1 cellular context compared by ENCODE assay signal in the genomic region with DNA sequence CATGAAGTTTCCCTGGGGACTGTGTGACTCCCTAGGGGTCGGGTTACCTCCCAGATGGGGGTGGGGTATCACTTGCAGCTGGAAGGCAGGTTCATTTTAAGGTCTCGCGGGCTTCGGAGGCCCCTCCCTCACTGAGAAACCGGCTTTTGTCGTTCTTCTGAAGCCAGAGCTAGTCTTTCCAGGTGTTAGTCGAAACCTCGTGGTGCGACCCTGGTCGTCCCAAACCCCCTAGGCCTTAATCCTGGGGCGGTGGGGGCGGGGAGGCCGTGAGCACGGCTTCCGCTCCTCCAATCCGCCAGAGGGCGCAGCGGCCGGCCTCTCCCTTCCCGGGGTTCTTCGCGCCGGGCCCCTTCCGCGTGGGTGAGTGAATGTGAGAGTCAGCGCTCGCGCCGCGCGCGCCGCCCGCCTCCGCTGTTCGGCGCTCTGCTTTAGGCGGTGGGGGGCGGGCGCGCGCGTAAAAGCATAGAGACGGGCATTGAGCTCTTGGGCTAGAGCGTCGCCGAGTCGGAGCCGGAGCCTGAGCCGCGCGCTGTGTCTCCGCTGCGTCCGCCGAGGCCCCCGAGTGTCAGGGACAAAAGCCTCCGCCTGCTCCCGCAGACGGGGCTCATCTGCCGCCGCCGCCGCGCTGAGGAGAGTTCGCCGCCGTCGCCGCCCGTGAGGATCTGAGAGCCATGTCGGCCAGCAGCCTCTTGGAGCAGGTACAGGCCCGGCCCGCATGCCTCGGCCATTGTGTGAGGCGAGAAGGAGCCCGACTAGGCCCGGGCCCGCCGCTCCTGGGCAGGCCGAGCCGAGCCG.
TF ChIP-seq lines count a peak whose summit lies in the region.

A gene (plus strand): TSS at position 491 of the 795 bp plus-strand sequence. CDS start 181 bp downstream, at position 672.

TF ChIP-seq in HEK293, 187 proteins besides CTCF, POLR2A, EP300 and RAD21 (continued from another document and continues in another):
- TF ChIP-seq, protein P1, sequence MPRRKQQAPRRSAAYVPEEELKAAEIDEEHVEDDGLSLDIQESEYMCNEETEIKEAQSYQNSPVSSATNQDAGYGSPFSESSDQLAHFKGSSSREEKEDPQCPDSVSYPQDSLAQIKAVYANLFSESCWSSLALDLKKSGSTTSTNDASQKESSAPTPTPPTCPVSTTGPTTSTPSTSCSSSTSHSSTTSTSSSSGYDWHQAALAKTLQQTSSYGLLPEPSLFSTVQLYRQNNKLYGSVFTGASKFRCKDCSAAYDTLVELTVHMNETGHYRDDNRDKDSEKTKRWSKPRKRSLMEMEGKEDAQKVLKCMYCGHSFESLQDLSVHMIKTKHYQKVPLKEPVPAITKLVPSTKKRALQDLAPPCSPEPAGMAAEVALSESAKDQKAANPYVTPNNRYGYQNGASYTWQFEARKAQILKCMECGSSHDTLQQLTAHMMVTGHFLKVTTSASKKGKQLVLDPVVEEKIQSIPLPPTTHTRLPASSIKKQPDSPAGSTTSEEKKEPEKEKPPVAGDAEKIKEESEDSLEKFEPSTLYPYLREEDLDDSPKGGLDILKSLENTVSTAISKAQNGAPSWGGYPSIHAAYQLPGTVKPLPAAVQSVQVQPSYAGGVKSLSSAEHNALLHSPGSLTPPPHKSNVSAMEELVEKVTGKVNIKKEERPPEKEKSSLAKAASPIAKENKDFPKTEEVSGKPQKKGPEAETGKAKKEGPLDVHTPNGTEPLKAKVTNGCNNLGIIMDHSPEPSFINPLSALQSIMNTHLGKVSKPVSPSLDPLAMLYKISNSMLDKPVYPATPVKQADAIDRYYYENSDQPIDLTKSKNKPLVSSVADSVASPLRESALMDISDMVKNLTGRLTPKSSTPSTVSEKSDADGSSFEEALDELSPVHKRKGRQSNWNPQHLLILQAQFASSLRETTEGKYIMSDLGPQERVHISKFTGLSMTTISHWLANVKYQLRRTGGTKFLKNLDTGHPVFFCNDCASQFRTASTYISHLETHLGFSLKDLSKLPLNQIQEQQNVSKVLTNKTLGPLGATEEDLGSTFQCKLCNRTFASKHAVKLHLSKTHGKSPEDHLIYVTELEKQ (tag by site-specific recombination; IDR thresholded peaks at IDR 0.05; ENCODE audit: borderline replicate concordance), result peak; percentile 44; the same call in 1 of the 2 replicates
- TF ChIP-seq, protein P2, sequence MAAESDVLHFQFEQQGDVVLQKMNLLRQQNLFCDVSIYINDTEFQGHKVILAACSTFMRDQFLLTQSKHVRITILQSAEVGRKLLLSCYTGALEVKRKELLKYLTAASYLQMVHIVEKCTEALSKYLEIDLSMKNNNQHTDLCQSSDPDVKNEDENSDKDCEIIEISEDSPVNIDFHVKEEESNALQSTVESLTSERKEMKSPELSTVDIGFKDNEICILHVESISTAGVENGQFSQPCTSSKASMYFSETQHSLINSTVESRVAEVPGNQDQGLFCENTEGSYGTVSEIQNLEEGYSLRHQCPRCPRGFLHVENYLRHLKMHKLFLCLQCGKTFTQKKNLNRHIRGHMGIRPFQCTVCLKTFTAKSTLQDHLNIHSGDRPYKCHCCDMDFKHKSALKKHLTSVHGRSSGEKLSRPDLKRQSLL (tag by site-specific recombination; IDR thresholded peaks at IDR 0.05), result peak; percentile 100
- TF ChIP-seq WT1 (tag by site-specific recombination; IDR thresholded peaks at IDR 0.05) (peak; percentile 98), SALL2 (tag by site-specific recombination; IDR thresholded peaks at IDR 0.05; ENCODE audit: borderline replicate concordance) (no peak), ZNF768 (tag by site-specific recombination; IDR thresholded peaks at IDR 0.05) (0 out of 2 replicates have a peak, but pooled peaks have one; percentile 14), ZNF610 (tag by site-specific recombination; IDR thresholded peaks at IDR 0.05; ENCODE audit: borderline replicate concordance) (peak; percentile 84), ZNF544 (tag by site-specific recombination; IDR thresholded peaks at IDR 0.05) (no peak), OVOL3 (tag by site-specific recombination; IDR thresholded peaks at IDR 0.05) (peak; percentile 47), OSR2 (tag by site-specific recombination; IDR thresholded peaks at IDR 0.05) (0 out of 2 replicates have a peak, but pooled peaks have one; percentile 16), ZBTB8A (tag by site-specific recombination; IDR thresholded peaks at IDR 0.05) (peak; percentile 70), HOXD13 (CRISPR knock-in tag; IDR thresholded peaks at IDR 0.05; ENCODE audit: borderline replicate concordance) (no peak), ZNF423 (tag by site-specific recombination; IDR thresholded peaks at IDR 0.05) (peak; percentile 99), ZNF629 (tag by site-specific recombination; IDR thresholded peaks at IDR 0.05) (peak; percentile 88), ZNF660 (tag by site-specific recombination; IDR thresholded peaks at IDR 0.05) (peak; percentile 96), SCRT1 (tag by site-specific recombination; IDR thresholded peaks at IDR 0.05; ENCODE audit: borderline replicate concordance) (no peak), MZF1 (tag by site-specific recombination; IDR thresholded peaks at IDR 0.05; ENCODE audit: borderline replicate concordance) (0 out of 2 replicates have a peak, but pooled peaks have one; percentile 18), TRIM28 (IDR thresholded peaks at IDR 0.05; ENCODE audit: borderline replicate concordance, low read length) (no peak), ZEB2 (tag by site-specific recombination; IDR thresholded peaks at IDR 0.05) (peak; percentile 99), IKZF3 (tag by site-specific recombination; IDR thresholded peaks at IDR 0.05) (peak; percentile 92), MEIS1 (CRISPR knock-in tag; IDR thresholded peaks at IDR 0.05; ENCODE audit: borderline replicate concordance) (no peak), ZNF549 (tag by site-specific recombination; IDR thresholded peaks at IDR 0.05) (no peak), BCL11A (tag by site-specific recombination; IDR thresholded peaks at IDR 0.05; ENCODE audit: low read depth) (peak; percentile 58), ZNF707 (tag by site-specific recombination; IDR thresholded peaks at IDR 0.05) (no peak), ZNF292 (tag by site-specific recombination; IDR thresholded peaks at IDR 0.05; ENCODE audit: borderline replicate concordance, low read depth) (no peak), ZNF501 (tag by site-specific recombination; IDR thresholded peaks at IDR 0.05) (peak; percentile 94), ZNF654 (tag by site-specific recombination; IDR thresholded peaks at IDR 0.05; ENCODE audit: low read depth) (no peak), ZNF416 (tag by site-specific recombination; IDR thresholded peaks at IDR 0.05) (no peak), ZSCAN16 (tag by site-specific recombination; IDR thresholded peaks at IDR 0.05) (0 out of 2 replicates have a peak, but pooled peaks have one; percentile 69), ZNF335 (tag by site-specific recombination; conservative IDR thresholded peaks at IDR 0.05) (peak; percentile 67), FEZF1 (tag by site-specific recombination; IDR thresholded peaks at IDR 0.05) (peak; percentile 39), HOXA7 (CRISPR knock-in tag; IDR thresholded peaks at IDR 0.05; ENCODE audit: borderline replicate concordance) (no peak; the same call in none of the 2 replicates), ZNF274 (IDR thresholded peaks at IDR 0.05; ENCODE audit: low read length) (no peak), ZNF274 (tag by site-specific recombination; IDR thresholded peaks at IDR 0.05; ENCODE audit: borderline replicate concordance) (no peak), HOXC10 (CRISPR knock-in tag; IDR thresholded peaks at IDR 0.05) (no peak), ZFP69B (tag by site-specific recombination; IDR thresholded peaks at IDR 0.05) (peak; percentile 81; the same call in 1 of the 2 replicates), ZNF571 (tag by site-specific recombination; IDR thresholded peaks at IDR 0.05) (no peak), KLF9 (tag by site-specific recombination; IDR thresholded peaks at IDR 0.05; ENCODE audit: low read depth) (peak; percentile 82)
- TF ChIP-seq, protein P3, sequence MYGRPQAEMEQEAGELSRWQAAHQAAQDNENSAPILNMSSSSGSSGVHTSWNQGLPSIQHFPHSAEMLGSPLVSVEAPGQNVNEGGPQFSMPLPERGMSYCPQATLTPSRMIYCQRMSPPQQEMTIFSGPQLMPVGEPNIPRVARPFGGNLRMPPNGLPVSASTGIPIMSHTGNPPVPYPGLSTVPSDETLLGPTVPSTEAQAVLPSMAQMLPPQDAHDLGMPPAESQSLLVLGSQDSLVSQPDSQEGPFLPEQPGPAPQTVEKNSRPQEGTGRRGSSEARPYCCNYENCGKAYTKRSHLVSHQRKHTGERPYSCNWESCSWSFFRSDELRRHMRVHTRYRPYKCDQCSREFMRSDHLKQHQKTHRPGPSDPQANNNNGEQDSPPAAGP (tag by site-specific recombination; IDR thresholded peaks at IDR 0.05), result peak; percentile 93
- TF ChIP-seq, protein P4, sequence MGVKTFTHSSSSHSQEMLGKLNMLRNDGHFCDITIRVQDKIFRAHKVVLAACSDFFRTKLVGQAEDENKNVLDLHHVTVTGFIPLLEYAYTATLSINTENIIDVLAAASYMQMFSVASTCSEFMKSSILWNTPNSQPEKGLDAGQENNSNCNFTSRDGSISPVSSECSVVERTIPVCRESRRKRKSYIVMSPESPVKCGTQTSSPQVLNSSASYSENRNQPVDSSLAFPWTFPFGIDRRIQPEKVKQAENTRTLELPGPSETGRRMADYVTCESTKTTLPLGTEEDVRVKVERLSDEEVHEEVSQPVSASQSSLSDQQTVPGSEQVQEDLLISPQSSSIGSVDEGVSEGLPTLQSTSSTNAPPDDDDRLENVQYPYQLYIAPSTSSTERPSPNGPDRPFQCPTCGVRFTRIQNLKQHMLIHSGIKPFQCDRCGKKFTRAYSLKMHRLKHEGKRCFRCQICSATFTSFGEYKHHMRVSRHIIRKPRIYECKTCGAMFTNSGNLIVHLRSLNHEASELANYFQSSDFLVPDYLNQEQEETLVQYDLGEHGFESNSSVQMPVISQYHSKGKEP (tag by site-specific recombination; IDR thresholded peaks at IDR 0.05), result peak; percentile 60; the same call in 1 of the 2 replicates
- TF ChIP-seq, protein P5, sequence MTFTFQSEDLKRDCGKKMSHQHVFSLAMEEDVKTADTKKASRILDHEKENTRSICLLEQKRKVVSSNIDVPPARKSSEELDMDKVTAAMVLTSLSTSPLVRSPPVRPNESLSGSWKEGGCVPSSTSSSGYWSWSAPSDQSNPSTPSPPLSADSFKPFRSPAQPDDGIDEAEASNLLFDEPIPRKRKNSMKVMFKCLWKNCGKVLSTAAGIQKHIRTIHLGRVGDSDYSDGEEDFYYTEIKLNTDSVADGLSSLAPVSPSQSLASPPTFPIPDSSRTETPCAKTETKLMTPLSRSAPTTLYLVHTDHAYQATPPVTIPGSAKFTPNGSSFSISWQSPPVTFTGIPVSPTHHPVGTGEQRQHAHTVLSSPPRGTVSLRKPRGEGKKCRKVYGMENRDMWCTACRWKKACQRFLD (tag by site-specific recombination; IDR thresholded peaks at IDR 0.05), result no peak; the same call in 1 of the 2 replicates
- TF ChIP-seq, protein P6, sequence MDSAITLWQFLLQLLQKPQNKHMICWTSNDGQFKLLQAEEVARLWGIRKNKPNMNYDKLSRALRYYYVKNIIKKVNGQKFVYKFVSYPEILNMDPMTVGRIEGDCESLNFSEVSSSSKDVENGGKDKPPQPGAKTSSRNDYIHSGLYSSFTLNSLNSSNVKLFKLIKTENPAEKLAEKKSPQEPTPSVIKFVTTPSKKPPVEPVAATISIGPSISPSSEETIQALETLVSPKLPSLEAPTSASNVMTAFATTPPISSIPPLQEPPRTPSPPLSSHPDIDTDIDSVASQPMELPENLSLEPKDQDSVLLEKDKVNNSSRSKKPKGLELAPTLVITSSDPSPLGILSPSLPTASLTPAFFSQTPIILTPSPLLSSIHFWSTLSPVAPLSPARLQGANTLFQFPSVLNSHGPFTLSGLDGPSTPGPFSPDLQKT (IDR thresholded peaks at IDR 0.05; ENCODE audit: borderline replicate concordance, low read depth, low read length), result no peak
- TF ChIP-seq, protein P7, sequence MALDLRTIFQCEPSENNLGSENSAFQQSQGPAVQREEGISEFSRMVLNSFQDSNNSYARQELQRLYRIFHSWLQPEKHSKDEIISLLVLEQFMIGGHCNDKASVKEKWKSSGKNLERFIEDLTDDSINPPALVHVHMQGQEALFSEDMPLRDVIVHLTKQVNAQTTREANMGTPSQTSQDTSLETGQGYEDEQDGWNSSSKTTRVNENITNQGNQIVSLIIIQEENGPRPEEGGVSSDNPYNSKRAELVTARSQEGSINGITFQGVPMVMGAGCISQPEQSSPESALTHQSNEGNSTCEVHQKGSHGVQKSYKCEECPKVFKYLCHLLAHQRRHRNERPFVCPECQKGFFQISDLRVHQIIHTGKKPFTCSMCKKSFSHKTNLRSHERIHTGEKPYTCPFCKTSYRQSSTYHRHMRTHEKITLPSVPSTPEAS (tag by site-specific recombination; IDR thresholded peaks at IDR 0.05), result peak; percentile 8; the same call in 1 of the 2 replicates
- TF ChIP-seq, protein P8, sequence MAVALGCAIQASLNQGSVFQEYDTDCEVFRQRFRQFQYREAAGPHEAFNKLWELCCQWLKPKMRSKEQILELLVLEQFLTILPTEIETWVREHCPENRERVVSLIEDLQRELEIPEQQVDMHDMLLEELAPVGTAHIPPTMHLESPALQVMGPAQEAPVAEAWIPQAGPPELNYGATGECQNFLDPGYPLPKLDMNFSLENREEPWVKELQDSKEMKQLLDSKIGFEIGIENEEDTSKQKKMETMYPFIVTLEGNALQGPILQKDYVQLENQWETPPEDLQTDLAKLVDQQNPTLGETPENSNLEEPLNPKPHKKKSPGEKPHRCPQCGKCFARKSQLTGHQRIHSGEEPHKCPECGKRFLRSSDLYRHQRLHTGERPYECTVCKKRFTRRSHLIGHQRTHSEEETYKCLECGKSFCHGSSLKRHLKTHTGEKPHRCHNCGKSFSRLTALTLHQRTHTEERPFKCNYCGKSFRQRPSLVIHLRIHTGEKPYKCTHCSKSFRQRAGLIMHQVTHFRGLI (tag by site-specific recombination; IDR thresholded peaks at IDR 0.05), result peak; percentile 44; the same call in 1 of the 2 replicates
- TF ChIP-seq, protein P9, sequence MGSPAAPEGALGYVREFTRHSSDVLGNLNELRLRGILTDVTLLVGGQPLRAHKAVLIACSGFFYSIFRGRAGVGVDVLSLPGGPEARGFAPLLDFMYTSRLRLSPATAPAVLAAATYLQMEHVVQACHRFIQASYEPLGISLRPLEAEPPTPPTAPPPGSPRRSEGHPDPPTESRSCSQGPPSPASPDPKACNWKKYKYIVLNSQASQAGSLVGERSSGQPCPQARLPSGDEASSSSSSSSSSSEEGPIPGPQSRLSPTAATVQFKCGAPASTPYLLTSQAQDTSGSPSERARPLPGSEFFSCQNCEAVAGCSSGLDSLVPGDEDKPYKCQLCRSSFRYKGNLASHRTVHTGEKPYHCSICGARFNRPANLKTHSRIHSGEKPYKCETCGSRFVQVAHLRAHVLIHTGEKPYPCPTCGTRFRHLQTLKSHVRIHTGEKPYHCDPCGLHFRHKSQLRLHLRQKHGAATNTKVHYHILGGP (tag by site-specific recombination; IDR thresholded peaks at IDR 0.05), result no peak
